7 cellular contexts compared by ENCODE assay signal in genomic region chr2:27381577-27382181, GRCh38. TPM values are rescaled to one million over a fixed set of nuclear protein-coding genes. Genes with fewer than 3 reads are reported as not detected.
DNase-seq lines count a peak whose midpoint lies in the region; ATAC-seq, FAIRE-seq and TF ChIP-seq lines count a peak whose summit lies in the region.
"Had no signal": no experiment of that assay in that cellular context is flagged by ENCODE, and none has a peak within 500 bp of the region (broad histone marks: within the 10 kb centered on the region; RNA-seq: fewer than 3 reads in every experiment).

No MANE protein-coding gene starts in this region.

- peaks cover 0 to 8% (median 2%) of the 10 kb centered on the region in 4 experiments; a peak in 5 of 7 replicates for H3K4me1 ChIP-seq in H1 (replicated peaks in 1 of 4; ENCODE audit: control insufficient read depth in 3 of 4, insufficient read depth in 4 of 4, low read length in 3 of 4)
- H3K4me1 ChIP-seq in subcutaneous abdominal adipose tissue (ENCODE audit: control insufficient read depth in 5 of 5, insufficient read depth in 5 of 5, low read length in 5 of 5): peaks cover 5 to 43% (median 31%) of the 10 kb centered on the region in 5 donors

- FAIRE-seq in H1 (lab: Jason Lieb, UNC): no peak

- peak overlapping the region; percentile 98; the same call in 1 of the 2 replicates for H4K8ac ChIP-seq in H1 (ENCODE audit: extremely low read depth, insufficient read depth, low read length)

- H3K27me3 Mint-ChIP-seq in activated CD4-positive, alpha-beta T cell treated with anti-CD3 and anti-CD28 coated beads for 36 hours: no peaks in the 10 kb centered on the region

- H2AFZ ChIP-seq in H1 (ENCODE audit: low read length): no peak overlapping the region

- peak overlapping the region; percentile 96 for H3K27ac Mint-ChIP-seq in activated CD4-positive, alpha-beta T cell treated with anti-CD3 and anti-CD28 coated beads for 36 hours

- H3K36me3 ChIP-seq in H1 (ENCODE audit: control insufficient read depth in 2 of 4, insufficient read depth in 4 of 4, low read length in 3 of 4) (peaks cover 39 to 66% (median 56%) of the 10 kb centered on the region in 4 experiments), subcutaneous abdominal adipose tissue (ENCODE audit: control insufficient read depth in 5 of 5, insufficient read depth in 5 of 5, low read length in 5 of 5) (peaks cover 14 to 63% (median 57%) of the 10 kb centered on the region in 5 donors)

- no peak overlapping the region for H3K23ac ChIP-seq in H1 (ENCODE audit: insufficient read length)

- H3K4me2 ChIP-seq in H1 (ENCODE audit: insufficient read depth in 1 of 2, low read depth in 2 of 2, low read length in 2 of 2): peak overlapping the region; percentile 88 to 96; a peak in 3 of 4 replicates

- H2BK120ac ChIP-seq in H1 (replicated peaks; ENCODE audit: low read depth, low read length): no peak overlapping the region

- H4K91ac ChIP-seq in H1 (replicated peaks; ENCODE audit: insufficient read length, low read length): no peak overlapping the region

- TF ChIP-seq RAD21 in H1 (IDR thresholded peaks at IDR 0.05 in 1 of 2, conservative IDR thresholded peaks at IDR 0.05 in 1 of 2; ENCODE audit: low read depth in 2 of 2, low read length in 2 of 2): no peak

- no peak overlapping the region for H3K14ac ChIP-seq in H1 (ENCODE audit: insufficient read length)

- H3K27me3 ChIP-seq in H1 (replicated peaks in 1 of 4; ENCODE audit: control insufficient read depth in 3 of 4, extremely low read depth in 1 of 4, insufficient read depth in 3 of 4, low read length in 3 of 4) (no peaks in the 10 kb centered on the region), subcutaneous abdominal adipose tissue (ENCODE audit: control insufficient read depth in 5 of 5, insufficient read depth in 4 of 5, low read length in 5 of 5) (no peaks in the 10 kb centered on the region)

- H3K18ac ChIP-seq in H1 (ENCODE audit: extremely low read depth, low read length): no peak overlapping the region

- H3K4me1 Mint-ChIP-seq in activated CD4-positive, alpha-beta T cell treated with anti-CD3 and anti-CD28 coated beads for 36 hours: peaks cover 29% of the 10 kb centered on the region

- H3K79me1 ChIP-seq in H1 (ENCODE audit: low read depth, low read length): peaks cover 11% of the 10 kb centered on the region

- peak overlapping the region; percentile 93 for H3K27ac ChIP-seq in H1 (ENCODE audit: low read depth, low read length)
- H3K27ac ChIP-seq in subcutaneous abdominal adipose tissue (ENCODE audit: low read depth, low read length): peak overlapping the region; percentile 90

- no peak overlapping the region for H2BK15ac ChIP-seq in H1 (ENCODE audit: low read length)

- no peak for ATAC-seq in activated CD4-positive, alpha-beta T cell treated with anti-CD3 and anti-CD28 coated beads for 36 hours

- H2BK20ac ChIP-seq in H1 (ENCODE audit: low read length): no peak overlapping the region

- WGBS in H1 (ENCODE audit: extremely low coverage in 1 of 2, insufficient coverage in 1 of 2, insufficient read length in 1 of 2, insufficient replicate concordance in 2 of 2, low coverage in 1 of 2, low lambda C conversion rate in 2 of 2, missing lambda C conversion rate in 1 of 2), 2 experiments: 94% methylated on average over 10 of the region's 10 CpGs; no CpG with 5 or more reads in 1 of the 2 experiments

- H4K5ac ChIP-seq in H1 (ENCODE audit: insufficient read length, low read depth, low read length): no peak overlapping the region

- TF ChIP-seq CTCF in H1 (IDR thresholded peaks at IDR 0.05; ENCODE audit: control extremely low read depth in 1 of 3, insufficient read depth in 1 of 3, low read depth in 1 of 3, low read length in 3 of 3): no peak

- H3K9me3 ChIP-seq in H1 (ENCODE audit: insufficient read depth in 2 of 2, low read depth in 1 of 2, low read length in 1 of 2) (no peaks in the 10 kb centered on the region), subcutaneous abdominal adipose tissue (ENCODE audit: control insufficient read depth in 5 of 5, low read length in 5 of 5) (no peaks in the 10 kb centered on the region)

- H4K20me1 ChIP-seq in H1 (replicated peaks in 1 of 2; ENCODE audit: control insufficient read depth in 1 of 2, insufficient read depth in 2 of 2, low read length in 2 of 2): peaks cover 6 to 8% of the 10 kb centered on the region in 2 experiments

- peak overlapping the region; percentile 77 for H2BK12ac ChIP-seq in H1 (ENCODE audit: low read depth, low read length)

- no peak for TF ChIP-seq EP300 in H1 (IDR thresholded peaks at IDR 0.05; ENCODE audit: borderline replicate concordance in 1 of 2, low read depth in 2 of 2, low read length in 2 of 2)

- no peak overlapping the region for H3K56ac ChIP-seq in H1 (replicated peaks; ENCODE audit: insufficient read length, low read depth, low read length)

- peaks cover 0 to 12% of the 10 kb centered on the region in 2 experiments; a peak in 2 of 4 replicates for H3K79me2 ChIP-seq in H1 (ENCODE audit: control insufficient read depth in 1 of 2, insufficient read depth in 2 of 2, low read length in 2 of 2)

- H3K36me3 Mint-ChIP-seq in activated CD4-positive, alpha-beta T cell treated with anti-CD3 and anti-CD28 coated beads for 36 hours (ENCODE audit: low read depth): peaks cover 62% of the 10 kb centered on the region

- H2BK5ac ChIP-seq in H1 (ENCODE audit: low read depth, low read length): peak overlapping the region; percentile 99

- no peak overlapping the region for H3K4ac ChIP-seq in H1 (replicated peaks; ENCODE audit: insufficient read length, low read depth, low read length)

- H3K4me3 ChIP-seq in H1 (ENCODE audit: extremely low read depth in 1 of 4, insufficient read depth in 2 of 4, low read depth in 3 of 4, low read length in 4 of 4) (no peak overlapping the region), subcutaneous abdominal adipose tissue (ENCODE audit: low read depth in 1 of 5, low read length in 5 of 5) (peak overlapping the region in 3 of 5 donors; percentile 59 to 76 (median 70))

- peak overlapping the region; percentile 89 for H3K4me3 Mint-ChIP-seq in activated CD4-positive, alpha-beta T cell treated with anti-CD3 and anti-CD28 coated beads for 36 hours

- H2AK5ac ChIP-seq in H1 (ENCODE audit: low read depth, low read length): no peak overlapping the region; the same call in 1 of the 2 replicates

- CTCF ChIA-PET in activated CD4-positive, alpha-beta T cell treated with anti-CD3 and anti-CD28 coated beads for 36 hours (lab: Charles Lee): no interaction called here
- CTCF ChIA-PET in H1 (lab: Charles Lee; ENCODE audit: partially characterized antibody): interaction anchor here (0.5 kb wide), 1 partner anchor 706 kb away, joined by 3 read pairs; no protein-coding TSS in a partner anchor

- POLR2A ChIA-PET in activated CD4-positive, alpha-beta T cell treated with anti-CD3 and anti-CD28 coated beads for 36 hours (lab: Charles Lee): no interaction called here
- POLR2A ChIA-PET in H1 (lab: Charles Lee; ENCODE audit: partially characterized antibody): interaction anchor here (0.5 to 9.5 kb wide), 9 partner anchors 10 to 61 kb away, joined by 3 to 114 read pairs (median 11); partner anchors contain the start of genes EIF2B4, GTF3C2, MPV17 and SNX17

- TF ChIP-seq POLR2A in H1 (IDR thresholded peaks at IDR 0.05; ENCODE audit: control extremely low read depth in 1 of 2, low read depth in 2 of 2, low read length in 2 of 2): no peak

- H3K23me2 ChIP-seq in H1 (ENCODE audit: low read depth, low read length): peaks cover 7% of the 10 kb centered on the region

- H3K9ac ChIP-seq in H1 (replicated peaks in 1 of 4; ENCODE audit: extremely low read depth in 1 of 4, low read depth in 3 of 4, low read length in 3 of 4) (peak overlapping the region in 2 of 4 experiments; percentile 84 to 85; a peak in 5 of 7 replicates), subcutaneous abdominal adipose tissue (ENCODE audit: low read length in 5 of 5) (peak overlapping the region in 3 of 5 donors; percentile 77 to 82 (median 79))

- no peaks in the 10 kb centered on the region for H3K9me3 Mint-ChIP-seq in activated CD4-positive, alpha-beta T cell treated with anti-CD3 and anti-CD28 coated beads for 36 hours (ENCODE audit: low read depth)

- intact Hi-C loops in activated CD4-positive, alpha-beta T cell treated with anti-CD3 and anti-CD28 coated beads for 36 hours (cut with DNase I, micrococcal nuclease): loop anchor here in 1 of 2 experiments (2.0 kb wide), 2 partner anchors 27 to 281 kb away; partner anchors contain the start of genes PPM1G, SLC4A1AP and SUPT7L
- intact Hi-C loops in posterior cingulate gyrus (cut with DNase I): loop anchor here (2.0 to 5.0 kb wide), 2 partner anchors 27 to 46 kb away; partner anchors contain the start of genes NRBP1 and PPM1G

- DNase-seq in activated CD4-positive, alpha-beta T cell treated with anti-CD3 and anti-CD28 coated beads for 36 hours: no peak
- DNase-seq in activated CD4-positive, alpha-beta T cell treated with anti-CD3 and anti-CD28 coated beads, Interleukin-2, amount 50 U/mL, for 4 hours: no peak
- DNase-seq in H1 (ENCODE audit: low read depth in 1 of 2, low spot score in 2 of 2): no peak
- DNase-seq in NCI-H1930 (lab: John Stamatoyannopoulos, UW): no peak
- no peak for DNase-seq in posterior cingulate gyrus
- DNase-seq: NCI-H1092 treated with DMSO at 0.1 percent for 48 hours had no signal

RNA-seq across cellular contexts. Expression of gene ZNF513, which starts 1.1 kb away (rescaled TPM):
- total RNA-seq in activated CD4-positive, alpha-beta T cell treated with anti-CD3 and anti-CD28 coated beads for 36 hours: 10 to 100 TPM in 1 of 2 experiments, 1 to 10 TPM in 1; 7.7 to 10.5 TPM
- total RNA-seq in H1 (2021; fragmentation: NEBNext Ultra II Directional; extraction: Animal tissue kit (Norgen Biotek cat#: 25700)): 17.3 and 18.8 TPM in 2 replicates
- polyA plus RNA-seq in H1 (2011; rRNA removed): 29.5 and 35.0 TPM in 2 replicates
- polyA plus RNA-seq in H1 (2011; cell fraction: cytosol; rRNA removed): 26.3 TPM
- 41.9 TPM for polyA plus RNA-seq in H1 (2011; cell fraction: nucleus; rRNA removed)
- polyA plus RNA-seq in H1 (2012, experiment 1 of 2): 11.1 to 21.0 TPM (median 18.9 TPM) in 4 replicates
- 14.4 TPM for polyA plus RNA-seq in H1 (2012, experiment 2 of 2)
- 15.4 TPM for polyA plus RNA-seq in H1 (2013, experiment 1 of 2)
- 13.8 TPM for polyA plus RNA-seq in H1 (2013, experiment 2 of 2)
- 8.3 and 10.7 TPM in 2 replicates for polyA minus RNA-seq in H1 (2011; rRNA and poly(A)+ RNA removed)
- 12.0 TPM for polyA minus RNA-seq in H1 (2011; cell fraction: cytosol; rRNA and poly(A)+ RNA removed)
- polyA minus RNA-seq in H1 (2011; cell fraction: nucleus; rRNA and poly(A)+ RNA removed): 17.0 TPM

RNA-seq across cellular contexts. Expression of gene SNX17, which starts 11.3 kb away (rescaled TPM):
- 10 to 100 TPM; 63.9 to 82.1 TPM for total RNA-seq in activated CD4-positive, alpha-beta T cell treated with anti-CD3 and anti-CD28 coated beads for 36 hours
- total RNA-seq in H1 (2021; fragmentation: NEBNext Ultra II Directional; extraction: Animal tissue kit (Norgen Biotek cat#: 25700)): 54.9 and 59.1 TPM in 2 replicates
- 66.2 and 76.8 TPM in 2 replicates for polyA plus RNA-seq in H1 (2011; rRNA removed)
- polyA plus RNA-seq in H1 (2011; cell fraction: cytosol; rRNA removed): 64.6 TPM
- polyA plus RNA-seq in H1 (2011; cell fraction: nucleus; rRNA removed): 83.1 TPM
- 49.9 to 71.4 TPM (median 63.8 TPM) in 4 replicates for polyA plus RNA-seq in H1 (2012, experiment 1 of 2)
- 95.1 TPM for polyA plus RNA-seq in H1 (2012, experiment 2 of 2)
- polyA plus RNA-seq in H1 (2013, experiment 1 of 2): 28.0 TPM
- polyA plus RNA-seq in H1 (2013, experiment 2 of 2): 24.9 TPM
- 55.8 and 56.8 TPM in 2 replicates for polyA minus RNA-seq in H1 (2011; rRNA and poly(A)+ RNA removed)
- 32.9 TPM for polyA minus RNA-seq in H1 (2011; cell fraction: cytosol; rRNA and poly(A)+ RNA removed)
- polyA minus RNA-seq in H1 (2011; cell fraction: nucleus; rRNA and poly(A)+ RNA removed): 54.7 TPM

RNA-seq across cellular contexts. Expression of gene EIF2B4, which starts 11.5 kb away (rescaled TPM):
- total RNA-seq in activated CD4-positive, alpha-beta T cell treated with anti-CD3 and anti-CD28 coated beads for 36 hours: 10 to 100 TPM; 31.0 to 39.2 TPM
- 63.2 and 66.0 TPM in 2 replicates for total RNA-seq in H1 (2021; fragmentation: NEBNext Ultra II Directional; extraction: Animal tissue kit (Norgen Biotek cat#: 25700))
- polyA plus RNA-seq in H1 (2011; rRNA removed): 60.0 and 61.0 TPM in 2 replicates
- 55.4 TPM for polyA plus RNA-seq in H1 (2011; cell fraction: cytosol; rRNA removed)
- 83.6 TPM for polyA plus RNA-seq in H1 (2011; cell fraction: nucleus; rRNA removed)
- 82.5 to 99.4 TPM (median 88.1 TPM) in 4 replicates for polyA plus RNA-seq in H1 (2012, experiment 1 of 2)
- 54.6 TPM for polyA plus RNA-seq in H1 (2012, experiment 2 of 2)
- polyA plus RNA-seq in H1 (2013, experiment 1 of 2): 39.3 TPM
- polyA plus RNA-seq in H1 (2013, experiment 2 of 2): 35.6 TPM
- 95.7 and 100 TPM in 2 replicates for polyA minus RNA-seq in H1 (2011; rRNA and poly(A)+ RNA removed)
- 19.5 TPM for polyA minus RNA-seq in H1 (2011; cell fraction: cytosol; rRNA and poly(A)+ RNA removed)
- 25.6 TPM for polyA minus RNA-seq in H1 (2011; cell fraction: nucleus; rRNA and poly(A)+ RNA removed)

RNA-seq across cellular contexts. Expression of gene GTF3C2, which starts 25.1 kb away (rescaled TPM):
- total RNA-seq in activated CD4-positive, alpha-beta T cell treated with anti-CD3 and anti-CD28 coated beads for 36 hours: 10 to 100 TPM; 60.3 to 70.2 TPM
- 118 and 129 TPM in 2 replicates for total RNA-seq in H1 (2021; fragmentation: NEBNext Ultra II Directional; extraction: Animal tissue kit (Norgen Biotek cat#: 25700))
- polyA plus RNA-seq in H1 (2011; rRNA removed): 121 and 127 TPM in 2 replicates
- 107 TPM for polyA plus RNA-seq in H1 (2011; cell fraction: cytosol; rRNA removed)
- 166 TPM for polyA plus RNA-seq in H1 (2011; cell fraction: nucleus; rRNA removed)
- polyA plus RNA-seq in H1 (2012, experiment 1 of 2): 104 to 106 TPM (median 105 TPM) in 4 replicates
- 83.0 TPM for polyA plus RNA-seq in H1 (2012, experiment 2 of 2)
- polyA plus RNA-seq in H1 (2013, experiment 1 of 2): 62.8 TPM
- 59.8 TPM for polyA plus RNA-seq in H1 (2013, experiment 2 of 2)
- 155 TPM in 2 replicates for polyA minus RNA-seq in H1 (2011; rRNA and poly(A)+ RNA removed)
- 55.5 TPM for polyA minus RNA-seq in H1 (2011; cell fraction: cytosol; rRNA and poly(A)+ RNA removed)
- 101 TPM for polyA minus RNA-seq in H1 (2011; cell fraction: nucleus; rRNA and poly(A)+ RNA removed)

RNA-seq across cellular contexts. Expression of gene PPM1G, which starts 27.7 kb away (rescaled TPM):
- total RNA-seq in activated CD4-positive, alpha-beta T cell treated with anti-CD3 and anti-CD28 coated beads for 36 hours: 100 to 1,000 TPM; 115 to 121 TPM
- total RNA-seq in H1 (2021; fragmentation: NEBNext Ultra II Directional; extraction: Animal tissue kit (Norgen Biotek cat#: 25700)): 201 and 203 TPM in 2 replicates
- polyA plus RNA-seq in H1 (2011; rRNA removed): 73.3 and 85.5 TPM in 2 replicates
- polyA plus RNA-seq in H1 (2011; cell fraction: cytosol; rRNA removed): 120 TPM
- polyA plus RNA-seq in H1 (2011; cell fraction: nucleus; rRNA removed): 84.9 TPM
- polyA plus RNA-seq in H1 (2012, experiment 1 of 2): 207 to 249 TPM (median 242 TPM) in 4 replicates
- 166 TPM for polyA plus RNA-seq in H1 (2012, experiment 2 of 2)
- 163 TPM for polyA plus RNA-seq in H1 (2013, experiment 1 of 2)
- polyA plus RNA-seq in H1 (2013, experiment 2 of 2): 166 TPM
- 101 and 112 TPM in 2 replicates for polyA minus RNA-seq in H1 (2011; rRNA and poly(A)+ RNA removed)
- polyA minus RNA-seq in H1 (2011; cell fraction: cytosol; rRNA and poly(A)+ RNA removed): 103 TPM
- polyA minus RNA-seq in H1 (2011; cell fraction: nucleus; rRNA and poly(A)+ RNA removed): 45.4 TPM

Comparison
In these comparisons a context has a peak if more than half of its experiments do, and no peak if none do; other contexts are left out.
1. H3K4me3 ChIP-seq: peak in subcutaneous abdominal adipose tissue (3 of 5); none in H1 (0 of 4).